7 cellular contexts compared by ENCODE assay signal in the genomic region with DNA sequence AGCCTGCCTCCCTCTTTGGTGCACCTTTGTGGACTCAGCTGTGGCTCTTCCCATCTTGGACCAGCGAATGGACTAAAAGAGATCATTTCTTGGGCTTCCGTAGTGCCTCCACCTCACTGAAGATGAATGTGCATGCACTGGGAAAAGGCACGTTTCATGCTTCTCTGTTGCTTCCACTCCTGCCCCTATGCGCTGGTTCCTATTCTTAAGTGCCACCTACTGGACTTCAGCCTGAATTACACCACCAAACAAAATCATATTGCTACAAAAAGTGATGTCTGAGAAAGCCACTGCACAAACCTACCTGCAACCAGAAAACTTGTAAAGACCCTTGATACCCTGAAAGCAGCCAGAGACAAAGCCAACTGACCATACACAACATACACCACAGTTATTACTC.
A peak's percentile ranks its signal among the peaks of the same experiment; 100 is the strongest.
DNase-seq lines count a peak whose midpoint lies in the region; ATAC-seq, FAIRE-seq and TF ChIP-seq lines count a peak whose summit lies in the region.

No MANE protein-coding gene starts in this region.

- no peaks in the 10 kb centered on the region for H4K20me1 ChIP-seq in OCI-LY7 (ENCODE audit: insufficient read depth, low read length)

- POLR2A ChIA-PET in OCI-LY7 (lab: Charles Lee): no interaction called here

- CTCF ChIA-PET in OCI-LY7 (lab: Charles Lee; ENCODE audit: unreplicated experiment): no interaction called here

- no peaks in the 10 kb centered on the region for H3K4me1 ChIP-seq in OCI-LY7 (ENCODE audit: insufficient read depth, low read length, poor library complexity, severe bottlenecking)

- H3K9me3 ChIP-seq in OCI-LY7 (ENCODE audit: low read length): no peaks in the 10 kb centered on the region

- no peak for FAIRE-seq in frontal cortex (lab: Jason Lieb, UNC)

- intact Hi-C loops in OCI-LY7 (cut with micrococcal nuclease; ENCODE audit: unreplicated experiment): loop anchor here (1.0 to 5.0 kb wide), 2 partner anchors 476 to 639 kb away; no protein-coding TSS in a partner anchor

- TF ChIP-seq CTCF in GM12865 (IDR thresholded peaks at IDR 0.05; ENCODE audit: insufficient read depth, low read depth, low read length, missing control alignments) (peak; percentile 60), OCI-LY7 (conservative IDR thresholded peaks at IDR 0.05; ENCODE audit: low read length) (peak; percentile 82)

- H3K4me3 ChIP-seq in GM12865 (ENCODE audit: low read depth, low read length) (no peak overlapping the region), OCI-LY7 (ENCODE audit: low read depth, low read length, poor library complexity, severe bottlenecking) (no peak overlapping the region)

- DNase-seq in GM12865 (ENCODE audit: low read depth) (peak; percentile 48), OCI-LY7 (ENCODE audit: low spot score) (peak; percentile 46), glomerular endothelial cell (ENCODE audit: extremely low read depth, low read depth, low spot score) (peak; percentile 9), frontal cortex (ENCODE audit: low spot score in 2 of 2) (no peak), cerebellar cortex (ENCODE audit: low spot score) (no peak)
- DNase-seq in activated naive CD4-positive, alpha-beta T cell treated with Interleukin-2 at 50 U/mL for 16 hours: no peak

- H3K4me2 ChIP-seq in OCI-LY7 (ENCODE audit: low read length): no peak overlapping the region

- H3K9me2 ChIP-seq in OCI-LY7 (ENCODE audit: insufficient read depth, low read length): no peaks in the 10 kb centered on the region

- H3K79me2 ChIP-seq in OCI-LY7 (ENCODE audit: insufficient read depth, low read depth, low read length): no peaks in the 10 kb centered on the region

- no peak overlapping the region for H3K27ac ChIP-seq in OCI-LY7 (ENCODE audit: low read depth, low read length, poor library complexity, severe bottlenecking)

- H2AFZ ChIP-seq in OCI-LY7 (ENCODE audit: low read length): no peak overlapping the region

- no TSS peak for BruUV-seq in OCI-LY7 (replicated peaks; lab: Mats Ljungman, UMichigan)

- ATAC-seq in HG03342 (IDR thresholded peaks at IDR 0.05; ENCODE audit: unreplicated experiment): peak; percentile 76

- no peaks in the 10 kb centered on the region for H3K36me3 ChIP-seq in OCI-LY7 (ENCODE audit: insufficient read depth, low read length)

Comparison
In these comparisons a context has a peak if more than half of its experiments do, and no peak if none do; other contexts are left out.
1. DNase-seq: peak in GM12865 (single experiment), OCI-LY7 (single experiment) and glomerular endothelial cell (single experiment); none in frontal cortex (0 of 2), cerebellar cortex (single experiment) and activated naive CD4-positive, alpha-beta T cell treated with Interleukin-2 at 50 U/mL for 16 hours (single experiment).